In the genomic region with DNA sequence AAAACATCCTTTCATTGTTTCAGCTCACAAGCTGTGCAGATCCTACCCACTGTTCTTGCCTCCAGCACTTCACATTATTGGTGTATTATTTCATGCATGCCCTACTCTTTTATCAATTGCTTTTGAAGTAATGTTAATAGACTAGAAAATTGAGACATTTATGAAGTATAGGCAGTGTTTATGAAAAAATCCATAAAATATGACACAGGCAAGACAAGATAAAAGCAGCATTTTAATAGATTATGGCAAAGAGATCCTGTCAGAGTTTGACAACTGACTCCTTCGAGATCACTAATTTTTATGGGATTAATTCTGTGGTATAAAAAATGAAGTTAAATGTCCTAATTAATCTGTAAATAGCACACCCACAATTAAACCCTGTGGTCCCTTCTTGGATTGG, we compare ENCODE assay signal across 28 cellular contexts.
"Had no signal": no experiment of that assay in that cellular context is flagged by ENCODE, and none has a peak within 500 bp of the region (broad histone marks: within the 10 kb centered on the region; RNA-seq: fewer than 3 reads in every experiment).

No MANE protein-coding gene starts in this region.

- H3K9me3 Mint-ChIP-seq: stimulated activated effector memory CD8-positive, alpha-beta T cell treated with anti-CD3 and anti-CD28 coated beads, Interleukin-12 subunit alpha, Interleukin-12 subunit beta, amount 100 ng/mL, for 72 hours; stimulated activated memory B cell treated with anti-CD40 and anti-IgM and Interleukin-4, amounts not matched to agents 10 μg/mL and 1 μg/mL and 100 μg/mL, for 72 hours; stimulated activated naive B cell treated with anti-CD40 and anti-IgM and Interleukin-4, amounts not matched to agents 10 μg/mL and 1 μg/mL and 100 μg/mL, for 72 hours; stimulated activated naive CD8-positive, alpha-beta T cell treated with anti-CD3 and anti-CD28 coated beads, Interleukin-15, amount 100 ng/mL, for 72 hours; stimulated activated naive CD8-positive, alpha-beta T cell treated with anti-CD3 and anti-CD28 coated beads, Interleukin-15, Interleukin-2, amounts not matched to agents 100 ng/mL and 50 ng/mL, for 24 hours; type B pancreatic cell had no signal

- DNase-seq: stimulated activated CD4-positive, alpha-beta T cell treated with anti-CD3 and anti-CD28 coated beads, Interleukin-2, amount 100 ng/mL, for 48 hours; stimulated activated CD4-positive, alpha-beta T cell treated with anti-CD3 and anti-CD28 coated beads, Interleukin-4, amount 100 ng/mL, for 1 hour; stimulated activated CD4-positive, alpha-beta T cell treated with anti-CD3 and anti-CD28 coated beads, Interleukin-4, amount 100 ng/mL, for 24 hours; stimulated activated CD4-positive, alpha-beta T cell treated with anti-CD3 and anti-CD28 coated beads, Interleukin-4, amount 100 ng/mL, for 4 hours; stimulated activated CD8-positive, alpha-beta memory T cell treated with anti-CD3 and anti-CD28 coated beads, Interleukin-4, amount 100 ng/mL, for 48 hours; stimulated activated naive B cell treated with anti-CD40 and anti-IgM and Interleukin-4, amounts not matched to agents 10 μg/mL and 1 μg/mL and 100 μg/mL, for 72 hours; stimulated activated naive CD4-positive, alpha-beta T cell; stimulated activated naive CD4-positive, alpha-beta T cell treated with Interleukin-2 at 50 U/mL for 16 hours; stimulated activated naive CD8-positive, alpha-beta T cell treated with anti-CD3 and anti-CD28 coated beads, Interleukin-15, amount 100 ng/mL, for 72 hours; stimulated activated naive CD8-positive, alpha-beta T cell treated with anti-CD3 and anti-CD28 coated beads, Interleukin-15, Interleukin-2, amounts not matched to agents 100 U/mL and 50 U/mL, for 24 hours; stomach; substantia nigra; testis; thyroid gland; tibial artery; transverse colon; trophoblast cell; upper lobe of left lung; upper lobe of right lung; uterus had no signal

- H3K9me3 ChIP-seq: stomach, suprapubic skin, testis, thoracic aorta, thyroid gland, tibial artery, tibial nerve, transverse colon, upper lobe of left lung, upper lobe of right lung, uterus, vagina had no signal

- H3K4me3 ChIP-seq: stomach, suprapubic skin, testis, thoracic aorta, thyroid gland, tibial artery, tibial nerve, transverse colon, upper lobe of left lung, upper lobe of right lung, uterus, vagina had no signal

- H3K27me3 ChIP-seq: stomach, suprapubic skin, testis, thyroid gland, tibial artery, tibial nerve, transverse colon, upper lobe of left lung, upper lobe of right lung, uterus, vagina had no signal

- H3K27ac Mint-ChIP-seq: stimulated activated effector memory CD8-positive, alpha-beta T cell treated with anti-CD3 and anti-CD28 coated beads, Interleukin-12 subunit alpha, Interleukin-12 subunit beta, amount 100 ng/mL, for 72 hours; stimulated activated memory B cell treated with anti-CD40 and anti-IgM and Interleukin-4, amounts not matched to agents 10 μg/mL and 1 μg/mL and 100 μg/mL, for 72 hours; stimulated activated naive B cell treated with anti-CD40 and anti-IgM and Interleukin-4, amounts not matched to agents 10 μg/mL and 1 μg/mL and 100 μg/mL, for 72 hours; stimulated activated naive CD8-positive, alpha-beta T cell treated with anti-CD3 and anti-CD28 coated beads, Interleukin-15, amount 100 ng/mL, for 72 hours; stimulated activated naive CD8-positive, alpha-beta T cell treated with anti-CD3 and anti-CD28 coated beads, Interleukin-15, Interleukin-2, amounts not matched to agents 100 ng/mL and 50 ng/mL, for 24 hours; type B pancreatic cell had no signal

- H3K4me1 Mint-ChIP-seq: stimulated activated effector memory CD8-positive, alpha-beta T cell treated with anti-CD3 and anti-CD28 coated beads, Interleukin-12 subunit alpha, Interleukin-12 subunit beta, amount 100 ng/mL, for 72 hours; stimulated activated memory B cell treated with anti-CD40 and anti-IgM and Interleukin-4, amounts not matched to agents 10 μg/mL and 1 μg/mL and 100 μg/mL, for 72 hours; stimulated activated naive B cell treated with anti-CD40 and anti-IgM and Interleukin-4, amounts not matched to agents 10 μg/mL and 1 μg/mL and 100 μg/mL, for 72 hours; stimulated activated naive CD8-positive, alpha-beta T cell treated with anti-CD3 and anti-CD28 coated beads, Interleukin-15, amount 100 ng/mL, for 72 hours had no signal

- H3K36me3 Mint-ChIP-seq: stimulated activated effector memory CD8-positive, alpha-beta T cell treated with anti-CD3 and anti-CD28 coated beads, Interleukin-12 subunit alpha, Interleukin-12 subunit beta, amount 100 ng/mL, for 72 hours; stimulated activated memory B cell treated with anti-CD40 and anti-IgM and Interleukin-4, amounts not matched to agents 10 μg/mL and 1 μg/mL and 100 μg/mL, for 72 hours; stimulated activated naive B cell treated with anti-CD40 and anti-IgM and Interleukin-4, amounts not matched to agents 10 μg/mL and 1 μg/mL and 100 μg/mL, for 72 hours; type B pancreatic cell had no signal

- H3K4me3 Mint-ChIP-seq: stimulated activated effector memory CD8-positive, alpha-beta T cell treated with anti-CD3 and anti-CD28 coated beads, Interleukin-12 subunit alpha, Interleukin-12 subunit beta, amount 100 ng/mL, for 72 hours; stimulated activated memory B cell treated with anti-CD40 and anti-IgM and Interleukin-4, amounts not matched to agents 10 μg/mL and 1 μg/mL and 100 μg/mL, for 72 hours; stimulated activated naive B cell treated with anti-CD40 and anti-IgM and Interleukin-4, amounts not matched to agents 10 μg/mL and 1 μg/mL and 100 μg/mL, for 72 hours; stimulated activated naive CD8-positive, alpha-beta T cell treated with anti-CD3 and anti-CD28 coated beads, Interleukin-15, amount 100 ng/mL, for 72 hours; stimulated activated naive CD8-positive, alpha-beta T cell treated with anti-CD3 and anti-CD28 coated beads, Interleukin-15, Interleukin-2, amounts not matched to agents 100 ng/mL and 50 ng/mL, for 24 hours; type B pancreatic cell had no signal

- H3K27ac ChIP-seq: stomach, suprapubic skin, testis, thoracic aorta, thyroid gland, tibial artery, tibial nerve, transverse colon, upper lobe of left lung, upper lobe of right lung, uterus, vagina had no signal

- H3K36me3 ChIP-seq: stomach, suprapubic skin, thoracic aorta, thyroid gland, tibial artery, tibial nerve, transverse colon, upper lobe of left lung, upper lobe of right lung, uterus, vagina had no signal

- H3K27me3 Mint-ChIP-seq: stimulated activated memory B cell treated with anti-CD40 and anti-IgM and Interleukin-4, amounts not matched to agents 10 μg/mL and 1 μg/mL and 100 μg/mL, for 72 hours; stimulated activated naive B cell treated with anti-CD40 and anti-IgM and Interleukin-4, amounts not matched to agents 10 μg/mL and 1 μg/mL and 100 μg/mL, for 72 hours; stimulated activated naive CD8-positive, alpha-beta T cell treated with anti-CD3 and anti-CD28 coated beads, Interleukin-15, amount 100 ng/mL, for 72 hours; stimulated activated naive CD8-positive, alpha-beta T cell treated with anti-CD3 and anti-CD28 coated beads, Interleukin-15, Interleukin-2, amounts not matched to agents 100 ng/mL and 50 ng/mL, for 24 hours; type B pancreatic cell had no signal

- ATAC-seq: stimulated activated effector memory CD8-positive, alpha-beta T cell treated with anti-CD3 and anti-CD28 coated beads, Interleukin-12 subunit alpha, Interleukin-12 subunit beta, amount 100 ng/mL, for 72 hours; stimulated activated memory B cell treated with anti-CD40 and anti-IgM and Interleukin-4, amounts not matched to agents 10 μg/mL and 1 μg/mL and 100 μg/mL, for 72 hours; stimulated activated naive B cell treated with anti-CD40 and anti-IgM and Interleukin-4, amounts not matched to agents 10 μg/mL and 1 μg/mL and 100 μg/mL, for 72 hours; stimulated activated naive CD8-positive, alpha-beta T cell treated with anti-CD3 and anti-CD28 coated beads, Interleukin-15, amount 100 ng/mL, for 72 hours; stimulated activated naive CD8-positive, alpha-beta T cell treated with anti-CD3 and anti-CD28 coated beads, Interleukin-15, Interleukin-2, amounts not matched to agents 100 U/mL and 50 U/mL, for 24 hours; upper lobe of right lung had no signal
